8 cellular contexts compared by ENCODE assay signal in genomic region chr1:9824702-9825089, GRCh38. TPM values are rescaled to one million over a fixed set of nuclear protein-coding genes. Genes with fewer than 3 reads are reported as not detected.
DNase-seq lines count a peak whose midpoint lies in the region; ATAC-seq and TF ChIP-seq lines count a peak whose summit lies in the region.

No MANE protein-coding gene starts in this region.

- H4K20me1 ChIP-seq in HCT116 (ENCODE audit: insufficient read depth): peaks cover 9% of the 10 kb centered on the region; the same call in 1 of the 2 replicates

- no CpG with 5 or more reads among the region's 12 CpGs for whole genome bisulfite sequencing in iPS DF 6.9 (ENCODE audit: insufficient coverage, insufficient read length)

- no peak for TF ChIP-seq RAD21 in HCT116 (IDR thresholded peaks at IDR 0.05; ENCODE audit: low read depth)

- TF ChIP-seq CTCF in HCT116 (IDR thresholded peaks at IDR 0.05 in 2 of 3, conservative IDR thresholded peaks at IDR 0.05 in 1 of 3; ENCODE audit: borderline replicate concordance in 1 of 3, insufficient read depth in 1 of 3, low read depth in 2 of 3, low read length in 2 of 3): no peak

- H3K9me3 ChIP-seq in HCT116 (ENCODE audit: control insufficient read depth in 1 of 2, insufficient read depth in 1 of 2, low read depth in 1 of 2, low read length in 2 of 2) (no peaks in the 10 kb centered on the region), iPS DF 6.9 (ENCODE audit: control insufficient read depth, insufficient read depth, low read length) (no peaks in the 10 kb centered on the region)

- H3K4me1 ChIP-seq in HCT116 (ENCODE audit: control insufficient read depth in 1 of 2, insufficient read depth in 2 of 2, low read length in 2 of 2) (peaks cover 21 to 38% of the 10 kb centered on the region in 2 experiments), iPS DF 6.9 (ENCODE audit: control insufficient read depth, insufficient read depth, low read length) (peaks cover 7% of the 10 kb centered on the region)

- H3K4me3 Mint-ChIP-seq in activated CD8-positive, alpha-beta T cell treated with anti-CD3 and anti-CD28 coated beads, Interleukin-2, amount 10 ng/mL, durations not matched to agents 7 days and 5 days: peak overlapping the region; percentile 46

- BruUV-seq in HCT116 (replicated peaks; lab: Mats Ljungman, UMichigan): no TSS peak

- H3K4me3 ChIP-seq in HCT116 (replicated peaks in 1 of 2; ENCODE audit: low read depth in 1 of 2, low read length in 2 of 2): peak overlapping the region; percentile 28 to 44
- H3K4me3 ChIP-seq in iPS DF 6.9 (ENCODE audit: low read length): peak overlapping the region; percentile 57; the same call in 1 of the 2 replicates
- peak overlapping the region; percentile 72 to 97 (median 88) for H3K4me3 ChIP-seq in skin epidermis

- intact Hi-C loops in HCT116 (cut with micrococcal nuclease): loop anchor here (5.0 kb wide), 2 partner anchors 42 to 43 kb away; no protein-coding TSS in a partner anchor

- peak overlapping the region; percentile 63 for H2AFZ ChIP-seq in HCT116 (ENCODE audit: low read depth, low read length, poor library complexity, severe bottlenecking)

- H3K27me3 ChIP-seq in HCT116 (ENCODE audit: insufficient read depth, low read length): no peaks in the 10 kb centered on the region
- peaks cover 6% of the 10 kb centered on the region; the same call in 1 of the 2 replicates for H3K27me3 ChIP-seq in iPS DF 6.9 (ENCODE audit: control insufficient read depth, insufficient read depth, low read length)

- POLR2A ChIA-PET in HCT116 (lab: Charles Lee): no interaction called here
- POLR2A ChIA-PET in activated CD8-positive, alpha-beta T cell treated with anti-CD3 and anti-CD28 coated beads, Interleukin-2, amount 10 ng/mL, durations not matched to agents 7 days and 5 days (lab: Charles Lee): no interaction called here

- no peak for TF ChIP-seq POLR2A in HCT116 (IDR thresholded peaks at IDR 0.05; ENCODE audit: borderline replicate concordance, extremely low read depth, insufficient read depth, insufficient read length)

- RAD21 ChIA-PET in HCT116 (lab: Charles Lee; ENCODE audit: low non-redundant PET in 1 of 2, low total read pairs in 2 of 2, uncharacterized antibody in 2 of 2, unreplicated experiment in 2 of 2): no interaction called here

- H3K27me3 Mint-ChIP-seq in activated CD8-positive, alpha-beta T cell treated with anti-CD3 and anti-CD28 coated beads, Interleukin-2, amount 10 ng/mL, durations not matched to agents 7 days and 5 days (ENCODE audit: low read depth): no peaks in the 10 kb centered on the region

- H3K27ac ChIP-seq in HCT116 (ENCODE audit: low read depth, low read length) (peak overlapping the region; percentile 51), iPS DF 6.9 (ENCODE audit: low read length) (no peak overlapping the region), skin epidermis (peak overlapping the region in 17 of 21 experiments; percentile 20 to 89 (median 69))

- peaks cover 36% of the 10 kb centered on the region for H3K79me2 ChIP-seq in HCT116 (ENCODE audit: insufficient read depth, low read length)

- H3K9ac ChIP-seq in HCT116 (ENCODE audit: low read length): peak overlapping the region; percentile 22; the same call in 1 of the 2 replicates

- peak overlapping the region; percentile 77 for H3K4me2 ChIP-seq in HCT116 (ENCODE audit: low read length)

- H3K9me3 Mint-ChIP-seq in activated CD8-positive, alpha-beta T cell treated with anti-CD3 and anti-CD28 coated beads, Interleukin-2, amount 10 ng/mL, durations not matched to agents 7 days and 5 days (ENCODE audit: insufficient read depth): no peaks in the 10 kb centered on the region

- ATAC-seq in HCT116: no peak
- no peak for ATAC-seq in activated CD8-positive, alpha-beta T cell treated with anti-CD3 and anti-CD28 coated beads, Interleukin-2, amount 10 ng/mL, durations not matched to agents 7 days and 5 days
- no peak for ATAC-seq in activated CD4-positive, CD25-positive, alpha-beta regulatory T cell treated with anti-CD3 and anti-CD28 coated beads, Interleukin-2, amount 50 U/mL, for 24 hours

- peaks cover 49% of the 10 kb centered on the region for H3K4me1 Mint-ChIP-seq in activated CD8-positive, alpha-beta T cell treated with anti-CD3 and anti-CD28 coated beads, Interleukin-2, amount 10 ng/mL, durations not matched to agents 7 days and 5 days (ENCODE audit: low read depth)

- H3K36me3 Mint-ChIP-seq in activated CD8-positive, alpha-beta T cell treated with anti-CD3 and anti-CD28 coated beads, Interleukin-2, amount 10 ng/mL, durations not matched to agents 7 days and 5 days (ENCODE audit: low read depth): peaks cover 13% of the 10 kb centered on the region

- no peak for DNase-seq in HCT116 (ENCODE audit: low read depth, low spot score)
- DNase-seq in activated CD8-positive, alpha-beta T cell treated with anti-CD3 and anti-CD28 coated beads, Interleukin-2, amount 10 ng/mL, durations not matched to agents 7 days and 5 days: no peak
- DNase-seq in iPS DF 6.9 (ENCODE audit: low read depth, low spot score): no peak
- no peak for DNase-seq in NCI-H1105 (lab: John Stamatoyannopoulos, UW)
- no peak for DNase-seq in activated CD4-positive, CD25-positive, alpha-beta regulatory T cell treated with anti-CD3 and anti-CD28 coated beads, Interleukin-2, amount 50 U/mL, for 72 hours
- no peak for DNase-seq in GF-D8 (lab: John Stamatoyannopoulos, UW)

- CTCF ChIA-PET in HCT116 (lab: Charles Lee): no interaction called here
- CTCF ChIA-PET in activated CD8-positive, alpha-beta T cell treated with anti-CD3 and anti-CD28 coated beads, Interleukin-2, amount 10 ng/mL, durations not matched to agents 7 days and 5 days (lab: Charles Lee): interaction anchor here (1.4 to 4.1 kb wide), 2 partner anchors 40 to 126 kb away, joined by 3 to 31 read pairs; no protein-coding TSS in a partner anchor

- no peaks in the 10 kb centered on the region for H3K36me3 ChIP-seq in HCT116 (ENCODE audit: control insufficient read depth in 1 of 2, insufficient read depth in 2 of 2, low read length in 2 of 2)
- H3K36me3 ChIP-seq in iPS DF 6.9 (ENCODE audit: control insufficient read depth, insufficient read depth, low read length): no peaks in the 10 kb centered on the region

- no peaks in the 10 kb centered on the region for H3K9me2 ChIP-seq in HCT116 (ENCODE audit: insufficient read depth)

- peak overlapping the region; percentile 39 for H3K27ac Mint-ChIP-seq in activated CD8-positive, alpha-beta T cell treated with anti-CD3 and anti-CD28 coated beads, Interleukin-2, amount 10 ng/mL, durations not matched to agents 7 days and 5 days

TF ChIP-seq in HCT116, 20 proteins besides CTCF, POLR2A, EP300 and RAD21 (continues in another document):
- TF ChIP-seq ELF1 (IDR thresholded peaks at IDR 0.05; ENCODE audit: borderline replicate concordance, low read depth) (no peak), SIN3A (IDR thresholded peaks at IDR 0.05; ENCODE audit: low read depth) (no peak), EZH2 (IDR thresholded peaks at IDR 0.05) (no peak), ZBTB33 (IDR thresholded peaks at IDR 0.05; ENCODE audit: extremely low read depth, insufficient replicate concordance, low read length) (no peak), TCF7L2 (IDR thresholded peaks at IDR 0.05; ENCODE audit: borderline replicate concordance, extremely low read depth, insufficient read depth, insufficient read length) (no peak), POLR2AphosphoS5 (IDR thresholded peaks at IDR 0.05; ENCODE audit: low read depth, low read length) (no peak), SP1 (IDR thresholded peaks at IDR 0.05; ENCODE audit: low read depth) (no peak), YY1 (IDR thresholded peaks at IDR 0.05; ENCODE audit: extremely low read depth, insufficient replicate concordance, low read depth, low read length) (no peak), EZH2phosphoT487 (IDR thresholded peaks at IDR 0.05; ENCODE audit: borderline replicate concordance) (no peak), FOSL1 (IDR thresholded peaks at IDR 0.05; ENCODE audit: low read depth) (no peak), JUND (IDR thresholded peaks at IDR 0.05) (no peak), ZFX (IDR thresholded peaks at IDR 0.05) (no peak)
- TF ChIP-seq, protein P1, sequence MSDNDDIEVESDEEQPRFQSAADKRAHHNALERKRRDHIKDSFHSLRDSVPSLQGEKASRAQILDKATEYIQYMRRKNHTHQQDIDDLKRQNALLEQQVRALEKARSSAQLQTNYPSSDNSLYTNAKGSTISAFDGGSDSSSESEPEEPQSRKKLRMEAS (IDR thresholded peaks at IDR 0.05): no peak
- TF ChIP-seq, protein P2, sequence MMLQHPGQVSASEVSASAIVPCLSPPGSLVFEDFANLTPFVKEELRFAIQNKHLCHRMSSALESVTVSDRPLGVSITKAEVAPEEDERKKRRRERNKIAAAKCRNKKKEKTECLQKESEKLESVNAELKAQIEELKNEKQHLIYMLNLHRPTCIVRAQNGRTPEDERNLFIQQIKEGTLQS (IDR thresholded peaks at IDR 0.05): no peak

RNA-seq across cellular contexts. Expression of gene CLSTN1, which starts 0.9 kb away (rescaled TPM):
- 113 TPM for total RNA-seq in HCT116 (2021; ENCODE audit: unreplicated experiment)
- 128 TPM in 2 replicates for polyA plus RNA-seq in HCT116 (2012)
- 10 to 100 TPM; 91.1 to 96.8 TPM for total RNA-seq in activated CD8-positive, alpha-beta T cell treated with anti-CD3 and anti-CD28 coated beads, Interleukin-2, amount 10 ng/mL, durations not matched to agents 7 days and 5 days

Comparison
In these comparisons a context has a peak if more than half of its experiments do, and no peak if none do; other contexts are left out.
1. H3K4me3 ChIP-seq: peak in every context shown above with its lines; median percentile 88 in skin epidermis; 57 in iPS DF 6.9; 36 in HCT116.